1 cellular context compared by ENCODE assay signal in genomic region chr1:67566803-67567202, GRCh38.
TF ChIP-seq lines count a peak whose summit lies in the region.

No MANE protein-coding gene starts in this region.

TF ChIP-seq in IMR-90, 13 proteins besides CTCF, POLR2A, EP300 and RAD21 (continued from another document):
- TF ChIP-seq CEBPB (IDR thresholded peaks at IDR 0.05; ENCODE audit: low read depth, low read length) = peak; percentile 55; the same call in 1 of the 2 replicates
